ENCODE assay signal across 1 cellular context in genomic region chr6:34888441-34888820, GRCh38.
TF ChIP-seq lines count a peak whose summit lies in the region.

No MANE protein-coding gene starts in this region.

TF ChIP-seq in GM23338, 12 proteins besides CTCF, POLR2A, EP300 and RAD21 (continued from another document):
- no peak for TF ChIP-seq ZNF462 (CRISPR knock-in tag; IDR thresholded peaks at IDR 0.05)
TF ChIP-seq in GM23338: peak in this region for 0.
